In genomic region chr6:20056350-20056992, GRCh38 we compare ENCODE assay signal across 9 cellular contexts.
DNase-seq lines count a peak whose midpoint lies in the region; ATAC-seq and TF ChIP-seq lines count a peak whose summit lies in the region.
"Had no signal": no experiment of that assay in that cellular context is flagged by ENCODE, and none has a peak within 500 bp of the region (broad histone marks: within the 10 kb centered on the region; RNA-seq: fewer than 3 reads in every experiment).

No MANE protein-coding gene starts in this region.

- H3K4me1 ChIP-seq in hepatocyte (ENCODE audit: insufficient read depth) (no peaks in the 10 kb centered on the region), testis (no peaks in the 10 kb centered on the region)

- no peaks in the 10 kb centered on the region for H4K20me1 ChIP-seq in hepatocyte (ENCODE audit: insufficient read depth, poor library complexity, severe bottlenecking)

- DNase-seq in G401 (ENCODE audit: low spot score) (peak; percentile 58), HFF-Myc (ENCODE audit: extremely low read depth, low read depth) (peak; percentile 16), NCI-H1694 (lab: John Stamatoyannopoulos, UW) (peak; percentile 73), WERI-Rb-1 (peak; percentile 33), hepatocyte (ENCODE audit: low spot score) (peak; percentile 84), testis (no peak)
- DNase-seq in effector CD8-positive, alpha-beta T cell (lab: John Stamatoyannopoulos, UW) = no peak
- DNase-seq: activated B cell treated with CpG ODN at 0.5 μM for 24 hours had no signal

- no peaks in the 10 kb centered on the region for H3K36me3 ChIP-seq in WERI-Rb-1
- no peaks in the 10 kb centered on the region for H3K36me3 ChIP-seq in hepatocyte (replicated peaks; ENCODE audit: insufficient read depth, low read depth)
- H3K36me3 ChIP-seq in testis (ENCODE audit: low read depth, missing control alignments) = no peaks in the 10 kb centered on the region

- H3K4me3 ChIP-seq in HFF-Myc (replicated peaks; ENCODE audit: low read depth, low read length) (no peak overlapping the region), WERI-Rb-1 (ENCODE audit: low read depth, low read length) (no peak overlapping the region), hepatocyte (no peak overlapping the region), testis (no peak overlapping the region)

- H3K9me2 ChIP-seq in hepatocyte (replicated peaks; ENCODE audit: insufficient read depth) = no peaks in the 10 kb centered on the region

- no peaks in the 10 kb centered on the region for H3K79me2 ChIP-seq in hepatocyte

- H3K27ac ChIP-seq in WERI-Rb-1 (no peak overlapping the region), hepatocyte (peak overlapping the region; percentile 36), testis (peak overlapping the region in 1 of 2 donors; percentile 53)

- TF ChIP-seq POLR2A in testis (IDR thresholded peaks at IDR 0.05) = no peak

- TF ChIP-seq CTCF in HFF-Myc (IDR thresholded peaks at IDR 0.05; ENCODE audit: low read depth, low read length, missing control alignments) = peak; percentile 37
- peak; percentile 63 for TF ChIP-seq CTCF in WERI-Rb-1 (IDR thresholded peaks at IDR 0.05; ENCODE audit: low read depth, low read length)
- TF ChIP-seq CTCF in hepatocyte (IDR thresholded peaks at IDR 0.05; ENCODE audit: poor library complexity) = peak; percentile 92
- peak; percentile 54 to 63 (median 56) for TF ChIP-seq CTCF in testis (IDR thresholded peaks at IDR 0.05)

- in situ Hi-C loops in G401 (cut with HindIII; ENCODE audit: low sequenced_read_pairs) = no loop called here

- 12% methylated on average over 4 of the region's 4 CpGs for WGBS in hepatocyte (ENCODE audit: low lambda C conversion rate, missing lambda C conversion rate)
- 8 to 10% methylated on average over 4 of the region's 4 CpGs for WGBS in testis, 2 donors

- peak overlapping the region; percentile 57 for H3K4me2 ChIP-seq in hepatocyte

- intact Hi-C loops in testis (cut with DNase I; ENCODE audit: low total_unique reads) = no loop called here

- peaks cover 6% of the 10 kb centered on the region for H3K9me3 ChIP-seq in WERI-Rb-1 (ENCODE audit: severe bottlenecking)
- H3K9me3 ChIP-seq in hepatocyte (ENCODE audit: low read depth) = no peaks in the 10 kb centered on the region
- no peaks in the 10 kb centered on the region for H3K9me3 ChIP-seq in testis

- H2AFZ ChIP-seq in hepatocyte = peak overlapping the region; percentile 43

- ATAC-seq in GM21526 (IDR thresholded peaks at IDR 0.05; ENCODE audit: low FRiP score, unreplicated experiment) = no peak

- no peaks in the 10 kb centered on the region for H3K27me3 ChIP-seq in WERI-Rb-1 (ENCODE audit: insufficient read depth, low read depth, severe bottlenecking)
- H3K27me3 ChIP-seq in hepatocyte = no peaks in the 10 kb centered on the region
- H3K27me3 ChIP-seq in testis = no peaks in the 10 kb centered on the region

Comparison
In these comparisons a context has a peak if more than half of its experiments do, and no peak if none do; other contexts are left out.
1. DNase-seq: peak in G401 (single experiment), HFF-Myc (single experiment), NCI-H1694 (single experiment), WERI-Rb-1 (single experiment) and hepatocyte (single experiment); none in testis (single experiment) and effector CD8-positive, alpha-beta T cell (single experiment).
2. CTCF ChIP-seq: peak in every context shown above with its lines; median percentile 92 in hepatocyte; 63 in WERI-Rb-1; 56 in testis; 37 in HFF-Myc.